Comparison of ENCODE assay signal across 35 cellular contexts in the genomic region with DNA sequence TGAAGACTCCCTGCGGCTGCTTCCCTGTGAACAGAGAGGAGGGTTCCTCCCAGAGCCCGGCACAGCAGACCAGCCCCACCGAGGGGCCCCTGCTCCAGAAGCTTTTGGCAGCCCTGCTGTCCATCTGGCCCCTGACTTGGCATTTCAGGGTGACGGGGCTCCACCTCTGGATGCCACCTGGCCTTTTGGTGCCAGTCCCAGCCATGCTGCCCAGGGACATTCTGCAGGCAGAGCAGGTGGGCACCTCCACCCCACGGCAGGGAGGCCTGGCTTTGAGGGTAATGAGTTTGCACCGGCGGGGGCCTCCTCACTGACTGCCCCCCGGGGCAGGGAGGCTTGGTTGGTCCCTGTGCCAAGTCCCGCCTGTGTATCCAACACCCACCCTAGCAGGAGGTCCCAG.
"Had no signal": no experiment of that assay in that cellular context is flagged by ENCODE, and none has a peak within 500 bp of the region (broad histone marks: within the 10 kb centered on the region; RNA-seq: fewer than 3 reads in every experiment).

No MANE protein-coding gene starts in this region.

- H3K4me3 Mint-ChIP-seq: activated B cell treated with CpG ODN at 0.5 μM for 24 hours; activated CD8-positive, alpha-beta T cell treated with anti-CD3 and anti-CD28 coated beads for 36 hours; activated naive CD4-positive, alpha-beta T cell treated with anti-CD3 and anti-CD28 coated beads, Interleukin-2, amount 50 U/mL, for 24 hours; activated naive CD8-positive, alpha-beta T cell treated with anti-CD3 and anti-CD28 coated beads for 36 hours; T-helper 17 cell; T-helper 2 cell treated with Interferon-gamma antibody and Interleukin-4, amounts not matched to agents 5 μg/mL and 100 μg/mL, for 36 hours had no signal

- H3K9me3 ChIP-seq: adrenal gland, body of pancreas, esophagus muscularis mucosa, gastrocnemius medialis, heart left ventricle had no signal

- H3K4me3 ChIP-seq: adrenal gland, body of pancreas, coronary artery, esophagus muscularis mucosa, gastrocnemius medialis, heart left ventricle had no signal

- DNase-seq: activated B cell treated with CpG ODN at 0.5 μM for 24 hours; activated CD4-positive, alpha-beta T cell treated with anti-CD3 and anti-CD28 coated beads for 48 hours; activated CD4-positive, alpha-beta T cell treated with anti-CD3 and anti-CD28 coated beads, Interleukin-2, amount 50 U/mL, for 1 hour; activated CD4-positive, alpha-beta T cell treated with anti-CD3 and anti-CD28 coated beads, Interleukin-2, amount 50 U/mL, for 48 hours; activated CD8-positive, alpha-beta memory T cell treated with anti-CD3 and anti-CD28 coated beads for 24 hours; activated CD8-positive, alpha-beta T cell treated with anti-CD3 and anti-CD28 coated beads for 36 hours; activated effector memory CD4-positive, alpha-beta T cell treated with Interleukin-2 at 50 U/mL for 16 hours; activated gamma-delta T cell treated with Interleukin-2 at 50 U/mL for 16 hours; activated naive CD4-positive, alpha-beta T cell treated with Interleukin-2 at 50 U/mL for 16 hours; activated naive CD8-positive, alpha-beta T cell treated with anti-CD3 and anti-CD28 coated beads for 36 hours; activated naive CD8-positive, alpha-beta T cell treated with anti-CD3 and anti-CD28 coated beads, Interleukin-2, amount 50 U/mL, for 24 hours; activated T-cell treated with anti-CD3 and anti-CD28 coated beads, Interleukin-2, amount 50 U/mL, for 4 hours; adrenal gland; amygdala; aorta; body of pancreas; caudate nucleus; cerebellar nuclear complex; dermis blood vessel endothelial cell; effector CD4-positive, alpha-beta T cell; effector memory CD8-positive, alpha-beta T cell; erythroblast; foreskin keratinocyte; gastrocnemius medialis; glutamatergic neuron; heart left ventricle; T-helper 17 cell; T1000; WERI-Rb-1 had no signal

- H3K9me3 Mint-ChIP-seq: activated B cell treated with CpG ODN at 0.5 μM for 24 hours; activated CD8-positive, alpha-beta T cell treated with anti-CD3 and anti-CD28 coated beads for 36 hours; activated naive CD4-positive, alpha-beta T cell treated with anti-CD3 and anti-CD28 coated beads, Interleukin-2, amount 50 U/mL, for 24 hours; activated naive CD8-positive, alpha-beta T cell treated with anti-CD3 and anti-CD28 coated beads for 36 hours; activated naive CD8-positive, alpha-beta T cell treated with anti-CD3 and anti-CD28 coated beads, Interleukin-2, amount 50 U/mL, for 24 hours; activated T-cell treated with anti-CD3 and anti-CD28 coated beads, Interleukin-2, amount 50 U/mL, for 4 hours; activated T-helper 17 cell treated with anti-CD3 and anti-CD28 coated beads, Interleukin-2, amount 50 U/mL, for 72 hours; effector memory CD8-positive, alpha-beta T cell; T-helper 2 cell treated with Interferon-gamma antibody and Interleukin-4, amounts not matched to agents 5 μg/mL and 100 μg/mL, for 36 hours had no signal

- ATAC-seq: activated CD4-positive, CD25-positive, alpha-beta regulatory T cell treated with anti-CD3 and anti-CD28 coated beads, Interleukin-2, amount 50 U/mL, for 24 hours; activated CD8-positive, alpha-beta T cell treated with anti-CD3 and anti-CD28 coated beads for 36 hours; activated naive CD8-positive, alpha-beta T cell treated with anti-CD3 and anti-CD28 coated beads, Interleukin-2, amount 50 U/mL, for 24 hours; activated T-cell treated with anti-CD3 and anti-CD28 coated beads, Interleukin-2, amount 50 U/mL, for 4 hours; activated T-helper 17 cell treated with anti-CD3 and anti-CD28 coated beads, Interleukin-2, amount 50 U/mL, for 72 hours; body of pancreas; effector memory CD8-positive, alpha-beta T cell; foreskin keratinocyte; gastrocnemius medialis; heart left ventricle; T-helper 17 cell had no signal

- H3K27ac ChIP-seq: adrenal gland, body of pancreas, coronary artery, esophagus muscularis mucosa, foreskin keratinocyte, gastrocnemius medialis, heart left ventricle, WERI-Rb-1 had no signal

- H3K27me3 Mint-ChIP-seq: activated B cell treated with CpG ODN at 0.5 μM for 24 hours; activated CD8-positive, alpha-beta T cell treated with anti-CD3 and anti-CD28 coated beads for 36 hours; activated naive CD4-positive, alpha-beta T cell treated with anti-CD3 and anti-CD28 coated beads, Interleukin-2, amount 50 U/mL, for 24 hours; activated naive CD8-positive, alpha-beta T cell treated with anti-CD3 and anti-CD28 coated beads for 36 hours; activated naive CD8-positive, alpha-beta T cell treated with anti-CD3 and anti-CD28 coated beads, Interleukin-2, amount 50 U/mL, for 24 hours; activated T-helper 17 cell treated with anti-CD3 and anti-CD28 coated beads, Interleukin-2, amount 50 U/mL, for 72 hours; effector memory CD8-positive, alpha-beta T cell; T-helper 17 cell had no signal

- H3K4me1 ChIP-seq: adrenal gland, foreskin keratinocyte had no signal

- H3K4me1 Mint-ChIP-seq: activated naive CD4-positive, alpha-beta T cell treated with anti-CD3 and anti-CD28 coated beads, Interleukin-2, amount 50 U/mL, for 24 hours; activated T-helper 17 cell treated with anti-CD3 and anti-CD28 coated beads, Interleukin-2, amount 50 U/mL, for 72 hours had no signal

- H3K36me3 Mint-ChIP-seq: activated naive CD4-positive, alpha-beta T cell treated with anti-CD3 and anti-CD28 coated beads, Interleukin-2, amount 50 U/mL, for 24 hours; activated naive CD8-positive, alpha-beta T cell treated with anti-CD3 and anti-CD28 coated beads for 36 hours had no signal

- H3K27ac Mint-ChIP-seq: activated B cell treated with CpG ODN at 0.5 μM for 24 hours; activated CD8-positive, alpha-beta T cell treated with anti-CD3 and anti-CD28 coated beads for 36 hours; activated naive CD4-positive, alpha-beta T cell treated with anti-CD3 and anti-CD28 coated beads, Interleukin-2, amount 50 U/mL, for 24 hours; activated naive CD8-positive, alpha-beta T cell treated with anti-CD3 and anti-CD28 coated beads for 36 hours; activated naive CD8-positive, alpha-beta T cell treated with anti-CD3 and anti-CD28 coated beads, Interleukin-2, amount 50 U/mL, for 24 hours; activated T-helper 17 cell treated with anti-CD3 and anti-CD28 coated beads, Interleukin-2, amount 50 U/mL, for 72 hours; effector memory CD8-positive, alpha-beta T cell; T-helper 17 cell; T-helper 2 cell treated with Interferon-gamma antibody and Interleukin-4, amounts not matched to agents 5 μg/mL and 100 μg/mL, for 36 hours had no signal

- H3K36me3 ChIP-seq: adrenal gland, esophagus muscularis mucosa, gastrocnemius medialis, heart left ventricle, WERI-Rb-1 had no signal
